17 cellular contexts compared by ENCODE assay signal in the genomic region with DNA sequence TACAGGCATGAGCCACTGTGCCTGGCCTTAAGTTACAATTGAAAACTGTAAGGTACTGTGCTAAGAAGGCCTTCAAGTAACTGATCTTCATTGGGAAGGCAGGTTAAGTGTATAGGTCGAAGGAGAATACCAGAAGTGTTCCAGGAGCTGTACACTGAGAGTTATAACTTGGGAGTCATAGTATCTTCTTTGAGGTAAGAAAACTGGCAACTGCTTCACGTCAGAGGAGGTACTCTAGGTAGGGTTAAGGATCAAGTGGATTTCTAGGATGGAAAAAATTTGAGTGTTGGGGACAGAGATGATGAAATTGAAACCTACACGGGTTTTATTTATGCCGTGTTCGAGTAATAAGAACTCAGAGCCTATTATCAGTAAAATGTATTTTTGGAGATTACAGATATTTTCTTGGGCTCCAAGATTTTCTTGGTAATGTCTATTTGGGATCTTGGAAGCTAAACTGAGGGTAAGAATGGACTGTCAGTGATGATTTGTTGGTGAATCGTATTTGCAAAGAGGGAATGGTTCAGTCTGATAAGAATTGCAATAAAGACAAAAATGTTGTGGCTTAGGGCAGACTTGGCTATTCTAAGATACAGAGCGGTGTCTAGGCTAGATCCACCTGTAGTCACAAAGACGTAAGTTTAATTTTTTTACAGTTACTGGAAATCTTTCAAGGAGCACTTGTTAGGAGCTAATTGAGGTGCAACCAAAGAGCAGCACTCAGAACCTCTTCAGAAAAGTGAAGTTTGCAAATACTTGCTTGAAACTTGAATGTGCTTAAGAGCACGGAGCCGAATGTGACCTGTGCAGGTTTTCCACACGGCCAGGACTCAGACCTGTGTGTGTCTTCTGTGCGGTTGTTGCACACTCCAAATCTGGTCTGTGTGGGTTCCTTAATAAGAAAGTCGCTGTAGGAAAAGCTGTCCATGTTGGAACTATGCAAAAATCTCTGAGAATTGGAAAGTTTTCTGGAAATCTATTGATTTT.
A peak's percentile ranks its signal among the peaks of the same experiment; 100 is the strongest.
DNase-seq lines count a peak whose midpoint lies in the region; ATAC-seq, FAIRE-seq and TF ChIP-seq lines count a peak whose summit lies in the region.
"Had no signal": no experiment of that assay in that cellular context is flagged by ENCODE, and none has a peak within 500 bp of the region (broad histone marks: within the 10 kb centered on the region; RNA-seq: fewer than 3 reads in every experiment).

No MANE protein-coding gene starts in this region.

- TF ChIP-seq POLR2A in A549 (IDR thresholded peaks at IDR 0.05; ENCODE audit: low read length), result no peak
- TF ChIP-seq POLR2A in upper lobe of left lung (IDR thresholded peaks at IDR 0.05), result no peak

- no peaks in the 10 kb centered on the region for H3K4me1 ChIP-seq in A549
- H3K4me1 ChIP-seq in lower lobe of right lung, result peaks cover 6% of the 10 kb centered on the region
- H3K4me1 ChIP-seq in upper lobe of left lung, result peaks cover 0 to 4% (median 1%) of the 10 kb centered on the region in 4 donors

- H3K36me3 ChIP-seq in lower lobe of right lung, result no peaks in the 10 kb centered on the region
- no peaks in the 10 kb centered on the region for H3K36me3 ChIP-seq in upper lobe of left lung

- CTCF ChIA-PET in A549 (lab: Yijun Ruan, JAX), result interaction anchor here (1.3 to 4.6 kb wide), 3 partner anchors 11 to 14 kb away, joined by 3 to 18 read pairs (median 5); no protein-coding TSS in a partner anchor
- CTCF ChIA-PET in WTC11 (lab: Charles Lee), result interaction anchor here (0.6 to 1.2 kb wide), 3 partner anchors 200 to 362 kb away, joined by 3 to 4 read pairs (median 3); no protein-coding TSS in a partner anchor

- no peak overlapping the region for H3K4me2 ChIP-seq in A549
- H3K4me2 ChIP-seq: BLaER1 had no signal

- ATAC-seq in A549 (no peak), WTC11 (no peak), lower lobe of right lung (peak; percentile 90 to 93), upper lobe of left lung (ENCODE audit: low FRiP score in 2 of 2) (peak; percentile 46 to 86)

- H3K36me3 Mint-ChIP-seq in WTC11, result peaks cover 24% of the 10 kb centered on the region

- no peak for TF ChIP-seq RAD21 in A549 (conservative IDR thresholded peaks at IDR 0.05 in 1 of 2, IDR thresholded peaks at IDR 0.05 in 1 of 2)

- peaks cover 15% of the 10 kb centered on the region for H3K4me1 Mint-ChIP-seq in WTC11

- H3K4me3 ChIP-seq in A549, result no peak overlapping the region
- no peak overlapping the region for H3K4me3 ChIP-seq in lower lobe of right lung
- H3K4me3 ChIP-seq in upper lobe of left lung, result no peak overlapping the region
- H3K4me3 ChIP-seq: BLaER1, GM23248 had no signal

- peaks cover 24% of the 10 kb centered on the region for H3K9me3 Mint-ChIP-seq in WTC11

- 92% methylated on average over 13 of the region's 13 CpGs for WGBS in A549 (ENCODE audit: missing lambda C conversion rate)
- WGBS in upper lobe of left lung, 2 donors, result 64 to 80% methylated on average over 13 of the region's 13 CpGs

- no peak overlapping the region for H3K27ac ChIP-seq in A549
- H3K27ac ChIP-seq in lower lobe of right lung, result peak overlapping the region; percentile 2
- H3K27ac ChIP-seq in upper lobe of left lung, result peak overlapping the region in 2 of 4 donors; percentile 69 to 79
- H3K27ac ChIP-seq: 22Rv1, BLaER1, GM23248 had no signal

- no peaks in the 10 kb centered on the region for H3K9me3 ChIP-seq in A549
- no peaks in the 10 kb centered on the region for H3K9me3 ChIP-seq in lower lobe of right lung
- no peaks in the 10 kb centered on the region for H3K9me3 ChIP-seq in upper lobe of left lung

- no peak for TF ChIP-seq EP300 in A549 (IDR thresholded peaks at IDR 0.05)
- TF ChIP-seq EP300 in upper lobe of left lung (IDR thresholded peaks at IDR 0.05), result peak in 2 of 4 donors; percentile 52 to 71

- peak; percentile 92 for FAIRE-seq in A549 (lab: Jason Lieb, UNC)
- FAIRE-seq: G401.6, GM18507, H54 had no signal

- H3K27me3 Mint-ChIP-seq in WTC11 (ENCODE audit: low read depth), result no peaks in the 10 kb centered on the region
- H3K27me3 Mint-ChIP-seq: CD4-positive, alpha-beta memory T cell had no signal

- intact Hi-C loops in lower lobe of right lung (cut with DNase I), result no loop called here

- peak overlapping the region; percentile 2; the same call in 1 of the 2 replicates for H3K27ac Mint-ChIP-seq in WTC11
- H3K27ac Mint-ChIP-seq: CD14-positive monocyte had no signal

- H3K4me3 Mint-ChIP-seq in WTC11, result no peak overlapping the region
- H3K4me3 Mint-ChIP-seq: CD14-positive monocyte; CD4-positive, alpha-beta memory T cell had no signal

- TF ChIP-seq CTCF in A549 (IDR thresholded peaks at IDR 0.05) (no peak), WTC11 (IDR thresholded peaks at IDR 0.05) (no peak), lower lobe of right lung (IDR thresholded peaks at IDR 0.05) (no peak), upper lobe of left lung (IDR thresholded peaks at IDR 0.05) (no peak)

- no peaks in the 10 kb centered on the region for H3K27me3 ChIP-seq in lower lobe of right lung (ENCODE audit: low read depth)
- no peaks in the 10 kb centered on the region for H3K27me3 ChIP-seq in upper lobe of left lung
- H3K27me3 ChIP-seq: BLaER1 had no signal

- no peak for DNase-seq in A549 (ENCODE audit: low read depth in 1 of 2, low spot score in 1 of 2)
- no peak for DNase-seq in WTC11 (ENCODE audit: low spot score)
- DNase-seq in lower lobe of right lung, result no peak
- DNase-seq in upper lobe of left lung, result peak in 1 of 2 donors; percentile 67
- DNase-seq in GOT3 (lab: John Stamatoyannopoulos, UW), result no peak
- DNase-seq in effector CD8-positive, alpha-beta T cell (lab: John Stamatoyannopoulos, UW), result no peak
- no peak for DNase-seq in germinal center (ENCODE audit: low spot score)
- DNase-seq: Calu3; CD4-positive, alpha-beta memory T cell; GM23248; HCEC 1CT had no signal

- POLR2A ChIA-PET in A549 (lab: Yijun Ruan, JAX) (no interaction called here), WTC11 (lab: Charles Lee) (no interaction called here)

TF ChIP-seq in A549, 52 proteins besides CTCF, POLR2A, EP300 and RAD21:
- TF ChIP-seq FOSL2 (IDR thresholded peaks at IDR 0.05) (no peak), FOSL2 (CRISPR knock-in tag; IDR thresholded peaks at IDR 0.05) (no peak), ZSCAN20 (CRISPR knock-in tag; IDR thresholded peaks at IDR 0.05) (no peak)

TF ChIP-seq in WTC11, 78 proteins besides CTCF, POLR2A, EP300 and RAD21:
- TF ChIP-seq PRRX2 (CRISPR knock-in tag; IDR thresholded peaks at IDR 0.05) (no peak), ZNF423 (CRISPR knock-in tag; IDR thresholded peaks at IDR 0.05) (no peak), TEAD1 (CRISPR knock-in tag; IDR thresholded peaks at IDR 0.05) (no peak), JAZF1 (CRISPR knock-in tag; IDR thresholded peaks at IDR 0.05) (no peak), CREM (CRISPR knock-in tag; IDR thresholded peaks at IDR 0.05) (no peak), NR3C1 (CRISPR knock-in tag; conservative IDR thresholded peaks at IDR 0.05; ENCODE audit: low read depth) (no peak), ZNF121 (CRISPR knock-in tag; IDR thresholded peaks at IDR 0.05) (no peak)
- TF ChIP-seq, protein P1, sequence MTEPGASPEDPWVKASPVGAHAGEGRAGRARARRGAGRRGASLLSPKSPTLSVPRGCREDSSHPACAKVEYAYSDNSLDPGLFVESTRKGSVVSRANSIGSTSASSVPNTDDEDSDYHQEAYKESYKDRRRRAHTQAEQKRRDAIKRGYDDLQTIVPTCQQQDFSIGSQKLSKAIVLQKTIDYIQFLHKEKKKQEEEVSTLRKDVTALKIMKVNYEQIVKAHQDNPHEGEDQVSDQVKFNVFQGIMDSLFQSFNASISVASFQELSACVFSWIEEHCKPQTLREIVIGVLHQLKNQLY (CRISPR knock-in tag; IDR thresholded peaks at IDR 0.05), result no peak
- TF ChIP-seq, protein P2, sequence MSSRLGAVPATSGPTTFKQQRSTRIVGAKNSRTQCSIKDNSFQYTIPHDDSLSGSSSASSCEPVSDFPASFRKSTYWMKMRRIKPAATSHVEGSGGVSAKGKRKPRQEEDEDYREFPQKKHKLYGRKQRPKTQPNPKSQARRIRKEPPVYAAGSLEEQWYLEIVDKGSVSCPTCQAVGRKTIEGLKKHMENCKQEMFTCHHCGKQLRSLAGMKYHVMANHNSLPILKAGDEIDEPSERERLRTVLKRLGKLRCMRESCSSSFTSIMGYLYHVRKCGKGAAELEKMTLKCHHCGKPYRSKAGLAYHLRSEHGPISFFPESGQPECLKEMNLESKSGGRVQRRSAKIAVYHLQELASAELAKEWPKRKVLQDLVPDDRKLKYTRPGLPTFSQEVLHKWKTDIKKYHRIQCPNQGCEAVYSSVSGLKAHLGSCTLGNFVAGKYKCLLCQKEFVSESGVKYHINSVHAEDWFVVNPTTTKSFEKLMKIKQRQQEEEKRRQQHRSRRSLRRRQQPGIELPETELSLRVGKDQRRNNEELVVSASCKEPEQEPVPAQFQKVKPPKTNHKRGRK (CRISPR knock-in tag; IDR thresholded peaks at IDR 0.05; ENCODE audit: borderline replicate concordance), result no peak
TF ChIP-seq in WTC11: peak in this region for 0.

Comparison
In these comparisons a context has a peak if more than half of its experiments do, and no peak if none do; other contexts are left out.
1. ATAC-seq: peak in lower lobe of right lung (2 of 2) and upper lobe of left lung (2 of 2); none in A549 (0 of 2) and WTC11 (single experiment).